8 cellular contexts compared by ENCODE assay signal in the genomic region with DNA sequence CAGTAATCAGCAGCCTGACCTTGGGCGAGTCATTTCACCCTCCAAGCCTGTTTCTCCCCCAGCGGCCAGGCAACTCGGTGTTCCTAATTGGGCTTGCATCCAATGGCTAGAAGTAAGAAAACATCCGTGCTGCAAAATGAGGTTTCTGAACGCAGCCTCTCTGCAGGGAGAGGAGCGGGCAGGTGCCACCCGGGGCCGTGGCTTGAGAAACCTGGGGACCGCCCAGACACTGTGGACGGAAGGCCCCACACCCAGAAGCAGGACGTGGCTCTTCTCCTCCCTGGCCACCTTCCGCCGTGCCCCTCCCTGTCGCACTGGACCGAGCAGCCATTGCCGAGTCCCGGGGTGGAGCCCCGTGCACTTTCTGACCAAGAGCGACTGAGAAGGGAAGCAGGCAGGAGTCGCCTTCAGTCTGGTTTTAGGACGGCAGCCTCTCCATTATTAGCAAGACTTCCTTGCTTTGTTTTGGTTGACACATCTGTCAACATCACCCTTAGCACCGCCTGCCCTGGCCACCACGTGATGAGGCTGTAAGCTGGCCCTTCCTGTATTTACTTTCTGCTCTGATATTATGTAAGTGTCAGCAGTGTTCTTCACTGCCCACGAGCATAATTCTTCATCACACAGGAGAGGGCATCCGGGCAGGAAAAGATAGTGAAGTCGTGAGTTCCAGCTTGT. TPM values are rescaled to one million over a fixed set of nuclear protein-coding genes. Genes with fewer than 3 reads are reported as not detected.
DNase-seq lines count a peak whose midpoint lies in the region; ATAC-seq and TF ChIP-seq lines count a peak whose summit lies in the region.

No MANE protein-coding gene starts in this region.

- peak; percentile 66 for DNase-seq in NCI-H1092 treated with DMSO at 0.1 percent for 48 hours (lab: John Stamatoyannopoulos, UW)
- DNase-seq in NCI-H1092 (lab: John Stamatoyannopoulos, UW) = no peak
- DNase-seq in HL-60 (ENCODE audit: low read depth in 1 of 2, low spot score in 1 of 2) = peak; percentile 74 to 85
- peak; percentile 94 for DNase-seq in RKO (ENCODE audit: low spot score)
- DNase-seq in activated naive CD8-positive, alpha-beta T cell treated with anti-CD3 and anti-CD28 coated beads, Interleukin-2, amount 10 ng/mL, durations not matched to agents 7 days and 5 days = peak; percentile 65
- DNase-seq in glomerular visceral epithelial cell (ENCODE audit: extremely low spot score) = peak; percentile 55
- DNase-seq in NCI-H1694 (lab: John Stamatoyannopoulos, UW) = no peak

- TF ChIP-seq CTCF in HL-60 (IDR thresholded peaks at IDR 0.05; ENCODE audit: insufficient read depth, low read length) (no peak), neutrophil (IDR thresholded peaks at IDR 0.05) (peak; percentile 43)

- H3K36me3 Mint-ChIP-seq in activated naive CD8-positive, alpha-beta T cell treated with anti-CD3 and anti-CD28 coated beads, Interleukin-2, amount 10 ng/mL, durations not matched to agents 7 days and 5 days = peaks cover 42% of the 10 kb centered on the region

- peak overlapping the region; percentile 100 for H3K27ac Mint-ChIP-seq in activated naive CD8-positive, alpha-beta T cell treated with anti-CD3 and anti-CD28 coated beads, Interleukin-2, amount 10 ng/mL, durations not matched to agents 7 days and 5 days

- H3K27me3 Mint-ChIP-seq in activated naive CD8-positive, alpha-beta T cell treated with anti-CD3 and anti-CD28 coated beads, Interleukin-2, amount 10 ng/mL, durations not matched to agents 7 days and 5 days = no peaks in the 10 kb centered on the region

- H3K4me1 Mint-ChIP-seq in activated naive CD8-positive, alpha-beta T cell treated with anti-CD3 and anti-CD28 coated beads, Interleukin-2, amount 10 ng/mL, durations not matched to agents 7 days and 5 days = peaks cover 35% of the 10 kb centered on the region

- ATAC-seq in activated naive CD8-positive, alpha-beta T cell treated with anti-CD3 and anti-CD28 coated beads, Interleukin-2, amount 10 ng/mL, durations not matched to agents 7 days and 5 days (ENCODE audit: low read depth) = peak; percentile 11

- peak overlapping the region; percentile 98 for H3K4me3 Mint-ChIP-seq in activated naive CD8-positive, alpha-beta T cell treated with anti-CD3 and anti-CD28 coated beads, Interleukin-2, amount 10 ng/mL, durations not matched to agents 7 days and 5 days

- POLR2A ChIA-PET in activated naive CD8-positive, alpha-beta T cell treated with anti-CD3 and anti-CD28 coated beads, Interleukin-2, amount 10 ng/mL, durations not matched to agents 7 days and 5 days (lab: Charles Lee) = interaction anchor here (0.6 to 5.7 kb wide), 17 partner anchors 9 to 677 kb away, joined by 3 to 81 read pairs (median 6); no protein-coding TSS in a partner anchor

- no peaks in the 10 kb centered on the region for H3K9me3 ChIP-seq in neutrophil

- peaks cover 26 to 27% of the 10 kb centered on the region in 2 experiments for H3K4me1 ChIP-seq in neutrophil (ENCODE audit: control insufficient read depth in 1 of 2, insufficient read depth in 1 of 2, low read depth in 1 of 2, low read length in 1 of 2)

- H3K9me3 Mint-ChIP-seq in activated naive CD8-positive, alpha-beta T cell treated with anti-CD3 and anti-CD28 coated beads, Interleukin-2, amount 10 ng/mL, durations not matched to agents 7 days and 5 days = no peaks in the 10 kb centered on the region

- H3K27ac ChIP-seq in HL-60 (replicated peaks) (peak overlapping the region; percentile 92), neutrophil (peak overlapping the region; percentile 96)

- no peaks in the 10 kb centered on the region for H3K27me3 ChIP-seq in HL-60 (ENCODE audit: insufficient read depth, poor library complexity, severe bottlenecking)
- H3K27me3 ChIP-seq in neutrophil = no peaks in the 10 kb centered on the region

- H3K4me3 ChIP-seq in HL-60 (replicated peaks; ENCODE audit: insufficient read depth, low read length) (peak overlapping the region; percentile 100), neutrophil (ENCODE audit: low read depth in 1 of 2, low read length in 1 of 2) (peak overlapping the region; percentile 68 to 89)

- H3K36me3 ChIP-seq in neutrophil = peaks cover 31% of the 10 kb centered on the region

RNA-seq across cellular contexts. Expression of a gene that starts 0.8 kb away (rescaled TPM):
- 100 to 1,000 TPM; 134 to 157 TPM for total RNA-seq in activated naive CD8-positive, alpha-beta T cell treated with anti-CD3 and anti-CD28 coated beads, Interleukin-2, amount 10 ng/mL, durations not matched to agents 7 days and 5 days

RNA-seq across cellular contexts. Expression of a gene that starts 29.0 kb away (rescaled TPM):
- total RNA-seq in activated naive CD8-positive, alpha-beta T cell treated with anti-CD3 and anti-CD28 coated beads, Interleukin-2, amount 10 ng/mL, durations not matched to agents 7 days and 5 days = not detected

RNA-seq across cellular contexts. Expression of a gene that starts 56.6 kb away (rescaled TPM):
- 100 to 1,000 TPM; 401 to 414 TPM for total RNA-seq in activated naive CD8-positive, alpha-beta T cell treated with anti-CD3 and anti-CD28 coated beads, Interleukin-2, amount 10 ng/mL, durations not matched to agents 7 days and 5 days

Comparison
In these comparisons a context has a peak if more than half of its experiments do, and no peak if none do; other contexts are left out.
1. DNase-seq: peak in NCI-H1092 treated with DMSO at 0.1 percent for 48 hours (single experiment), HL-60 (2 of 2), RKO (single experiment), activated naive CD8-positive, alpha-beta T cell treated with anti-CD3 and anti-CD28 coated beads, Interleukin-2, amount 10 ng/mL, durations not matched to agents 7 days and 5 days (single experiment) and glomerular visceral epithelial cell (single experiment); none in NCI-H1092 (single experiment) and NCI-H1694 (single experiment).